8 cellular contexts compared by ENCODE assay signal in the genomic region with DNA sequence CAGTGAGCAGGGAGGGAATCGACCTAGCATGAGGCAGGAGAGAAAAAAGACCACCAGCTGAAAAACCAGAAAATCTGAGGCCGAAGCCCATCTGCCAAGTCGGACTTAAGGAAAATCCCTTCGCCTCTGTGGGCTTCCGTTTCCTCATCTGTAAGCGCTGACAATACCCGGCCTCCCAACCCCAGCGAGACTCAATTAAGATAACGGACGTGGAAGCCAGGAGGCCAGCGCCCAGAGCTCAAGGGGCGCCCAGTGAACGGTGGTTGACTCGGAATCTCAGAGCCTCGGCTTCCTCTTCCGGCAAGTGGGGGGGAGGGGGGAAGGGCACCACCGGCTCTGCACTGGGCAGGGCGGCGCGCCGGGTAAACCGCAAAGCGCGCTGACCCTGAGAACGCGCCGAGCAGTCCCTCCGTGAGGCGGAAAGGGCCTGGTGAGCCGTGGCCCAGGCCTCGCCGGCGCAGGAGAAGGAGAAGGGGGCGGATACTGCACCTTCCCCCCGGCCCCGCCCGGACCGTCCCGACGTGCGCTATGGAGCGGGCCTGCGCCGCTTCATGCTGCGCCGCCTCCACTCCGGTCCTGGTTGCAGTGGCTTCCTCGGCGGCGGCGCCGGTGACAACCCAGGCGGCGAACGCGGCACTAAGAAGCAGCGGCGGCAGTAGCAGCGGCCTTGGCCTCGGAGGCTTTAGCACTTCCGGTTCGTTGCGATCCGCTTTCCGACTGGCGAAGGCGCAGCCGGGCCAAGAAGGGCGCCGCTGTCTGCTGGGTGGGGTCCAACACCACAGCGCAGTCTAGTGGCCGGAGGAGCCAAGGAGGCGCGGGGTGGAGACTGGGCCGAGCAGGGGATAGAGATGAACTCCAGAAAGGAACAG. TPM values are rescaled to one million over a fixed set of nuclear protein-coding genes. Genes with fewer than 3 reads are reported as not detected.
A peak's percentile ranks its signal among the peaks of the same experiment; 100 is the strongest.
DNase-seq lines count a peak whose midpoint lies in the region; ATAC-seq and TF ChIP-seq lines count a peak whose summit lies in the region.

Gene DPP8 (minus strand): TSS at position 693 of the 869 bp plus-strand sequence. CDS start 5,136 bp downstream, outside the sequence.

- peak within 1 kb of the TSS; percentile 98 to 99 for H3K4me3 ChIP-seq in Panc1 (ENCODE audit: low read depth in 2 of 2, low read length in 2 of 2)
- peak within 1 kb of the TSS; percentile 86 to 100 (median 91) for H3K4me3 ChIP-seq in esophagus muscularis mucosa

- peak; percentile 12 for TF ChIP-seq POLR2A in esophagus muscularis mucosa (IDR thresholded peaks at IDR 0.05; ENCODE audit: low read depth)

- H3K27ac ChIP-seq in Panc1 (ENCODE audit: low read length) (peak within 1 kb of the TSS; percentile 96), esophagus muscularis mucosa (replicated peaks in 1 of 4) (peak within 1 kb of the TSS; percentile 87 to 92 (median 92))

- TF ChIP-seq CTCF in Panc1 (IDR thresholded peaks at IDR 0.05) = peak; percentile 99
- peak; percentile 88 to 94 (median 93) for TF ChIP-seq CTCF in esophagus muscularis mucosa (IDR thresholded peaks at IDR 0.05)

- H3K4me1 ChIP-seq in Panc1 (ENCODE audit: control insufficient read depth, insufficient read depth, low read length) (peaks cover 20% of the 10 kb centered on the region; the same call in 1 of the 2 replicates), esophagus muscularis mucosa (peaks cover 45 to 51% (median 47%) of the 10 kb centered on the region in 4 donors)

- POLR2A ChIA-PET in Panc1 (lab: Charles Lee) = interaction anchor here (0.6 to 1.1 kb wide), 7 partner anchors 8 to 463 kb away, joined by 3 to 13 read pairs (median 7); no protein-coding TSS in a partner anchor

- H3K27ac Mint-ChIP-seq in stimulated activated effector memory CD8-positive, alpha-beta T cell treated with anti-CD3 and anti-CD28 coated beads, Interleukin-12 subunit alpha, Interleukin-12 subunit beta, amount 100 ng/mL, for 72 hours = peak within 1 kb of the TSS; percentile 92

- H3K36me3 Mint-ChIP-seq in stimulated activated effector memory CD8-positive, alpha-beta T cell treated with anti-CD3 and anti-CD28 coated beads, Interleukin-12 subunit alpha, Interleukin-12 subunit beta, amount 100 ng/mL, for 72 hours = peaks cover 35% of the 10 kb centered on the region

- ATAC-seq in GM21717 (IDR thresholded peaks at IDR 0.05; ENCODE audit: unreplicated experiment) (peak; percentile 90), Panc1 (peak; percentile 98)
- ATAC-seq in stimulated activated effector memory CD8-positive, alpha-beta T cell treated with anti-CD3 and anti-CD28 coated beads, Interleukin-12 subunit alpha, Interleukin-12 subunit beta, amount 100 ng/mL, for 72 hours = peak; percentile 97

- no peaks in the 10 kb centered on the region for H3K9me3 ChIP-seq in Panc1 (ENCODE audit: control insufficient read depth, insufficient read depth, low read depth, low read length)
- no peaks in the 10 kb centered on the region for H3K9me3 ChIP-seq in esophagus muscularis mucosa

- H3K36me3 ChIP-seq in Panc1 (ENCODE audit: control insufficient read depth, insufficient read depth, low read length) = peaks cover 14% of the 10 kb centered on the region
- H3K36me3 ChIP-seq in esophagus muscularis mucosa = peaks cover 0 to 15% (median 2%) of the 10 kb centered on the region in 4 donors

- peaks cover 28% of the 10 kb centered on the region for H3K4me1 Mint-ChIP-seq in stimulated activated effector memory CD8-positive, alpha-beta T cell treated with anti-CD3 and anti-CD28 coated beads, Interleukin-12 subunit alpha, Interleukin-12 subunit beta, amount 100 ng/mL, for 72 hours

- TF ChIP-seq EP300 in esophagus muscularis mucosa (IDR thresholded peaks at IDR 0.05) = no peak

- intact Hi-C loops in Panc1 (cut with micrococcal nuclease; ENCODE audit: unreplicated experiment) = no loop called here
- intact Hi-C loops in esophagus muscularis mucosa (cut with DNase I) = no loop called here

- peak within 1 kb of the TSS; percentile 80 for H3K4me3 Mint-ChIP-seq in stimulated activated effector memory CD8-positive, alpha-beta T cell treated with anti-CD3 and anti-CD28 coated beads, Interleukin-12 subunit alpha, Interleukin-12 subunit beta, amount 100 ng/mL, for 72 hours

- peak; percentile 64 for DNase-seq in DMS79 (lab: John Stamatoyannopoulos, UW)
- peak; percentile 75 for DNase-seq in KG1 (lab: John Stamatoyannopoulos, UW)
- peak; percentile 85 for DNase-seq in Panc1 (ENCODE audit: low read depth, low spot score)
- DNase-seq in activated T-cell treated with anti-CD3 and anti-CD28 coated beads, Interleukin-2, amount 50 U/mL, for 48 hours = peak; percentile 97 to 98
- DNase-seq in esophagus muscularis mucosa (ENCODE audit: extremely low spot score) = peak; percentile 97
- peak; percentile 94 for DNase-seq in myocyte (ENCODE audit: low read depth)
- DNase-seq in stimulated activated effector memory CD8-positive, alpha-beta T cell treated with anti-CD3 and anti-CD28 coated beads, Interleukin-12 subunit alpha, Interleukin-12 subunit beta, amount 100 ng/mL, for 72 hours (ENCODE audit: low spot score in 2 of 2) = peak; percentile 95 to 97

- no TSS peak for BruUV-seq in Panc1 (replicated peaks; lab: Mats Ljungman, UMichigan)

- in situ Hi-C loops in Panc1 (cut with HindIII; ENCODE audit: low pct_unique_long_range_greater_than_20kb, low sequenced_read_pairs) = no loop called here

- no peaks in the 10 kb centered on the region for H3K27me3 ChIP-seq in Panc1 (ENCODE audit: control insufficient read depth, insufficient read depth, low read length)
- no peaks in the 10 kb centered on the region for H3K27me3 ChIP-seq in esophagus muscularis mucosa

- CTCF ChIA-PET in Panc1 (lab: Charles Lee) = interaction anchor here (0.6 to 0.7 kb wide), 4 partner anchors 11 to 955 kb away, joined by 3 to 5 read pairs (median 4); no protein-coding TSS in a partner anchor

- WGBS in esophagus muscularis mucosa = under 1% methylated on average over 24 of the region's 75 CpGs

- no peaks in the 10 kb centered on the region for H3K9me3 Mint-ChIP-seq in stimulated activated effector memory CD8-positive, alpha-beta T cell treated with anti-CD3 and anti-CD28 coated beads, Interleukin-12 subunit alpha, Interleukin-12 subunit beta, amount 100 ng/mL, for 72 hours

RNA-seq across cellular contexts. Expression of gene DPP8, which starts in this region (rescaled TPM):
- 36.2 TPM for total RNA-seq in Panc1 (2021; ENCODE audit: unreplicated experiment)
- 18.0 TPM for polyA plus RNA-seq in Panc1 (2012; ENCODE audit: insufficient read length)
- 10 to 100 TPM; 33.6 to 48.6 (median 40.0) TPM for total RNA-seq in esophagus muscularis mucosa
- 43.0 and 50.9 TPM in 2 replicates for total RNA-seq in myocyte
- 16.7 TPM for polyA plus RNA-seq in myocyte (2012)

Comparison
In these comparisons a context has a peak if more than half of its experiments do, and no peak if none do; other contexts are left out.
1. Peak in every context shown above with its lines: DNase-seq, ATAC-seq, H3K4me3 ChIP-seq and H3K27ac ChIP-seq.